In the genomic region with DNA sequence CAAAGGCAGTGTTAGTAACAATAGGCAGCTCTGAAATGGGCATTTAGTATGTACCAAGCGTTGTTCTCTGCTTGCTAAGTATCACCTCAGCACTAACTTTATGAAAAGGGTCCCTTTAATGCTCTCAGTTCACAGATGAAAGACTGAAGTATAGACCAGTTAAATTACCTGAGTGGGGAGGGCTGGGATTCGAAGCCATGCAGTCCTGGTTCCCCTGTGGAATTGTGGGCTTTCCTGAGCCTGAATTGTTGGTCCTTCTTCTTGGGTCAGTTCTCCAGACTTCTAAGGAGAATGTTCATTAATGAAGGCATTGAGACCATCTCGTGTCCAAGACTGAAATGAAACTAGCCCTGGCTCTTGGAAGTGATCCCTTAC, we compare ENCODE assay signal across 12 cellular contexts.
"Had no signal": no experiment of that assay in that cellular context is flagged by ENCODE, and none has a peak within 500 bp of the region (broad histone marks: within the 10 kb centered on the region; RNA-seq: fewer than 3 reads in every experiment).

No MANE protein-coding gene starts in this region.

- H3K4me3 ChIP-seq: left lung, right atrium auricular region, skin epidermis, transverse colon had no signal

- H3K27ac ChIP-seq: left lung, right atrium auricular region, skin epidermis, transverse colon had no signal

- H3K27me3 Mint-ChIP-seq: effector memory CD8-positive, alpha-beta T cell had no signal

- H3K9me3 Mint-ChIP-seq: activated CD4-positive, alpha-beta memory T cell treated with anti-CD3 and anti-CD28 coated beads, Interleukin-2, amount 10 ng/mL, durations not matched to agents 7 days and 5 days; activated T-cell treated with anti-CD3 and anti-CD28 coated beads, Interleukin-2, amount 50 U/mL, for 72 hours; effector memory CD8-positive, alpha-beta T cell; stimulated activated effector memory CD8-positive, alpha-beta T cell treated with anti-CD3 and anti-CD28 coated beads, Interleukin-12 subunit alpha, Interleukin-12 subunit beta, amount 100 ng/mL, for 72 hours had no signal

- DNase-seq: activated CD4-positive, alpha-beta memory T cell treated with anti-CD3 and anti-CD28 coated beads, Interleukin-2, amount 10 ng/mL, durations not matched to agents 7 days and 5 days; activated CD4-positive, alpha-beta T cell treated with anti-CD3 and anti-CD28 coated beads for 1 hour; activated naive CD4-positive, alpha-beta T cell; activated T-cell treated with anti-CD3 and anti-CD28 coated beads, Interleukin-2, amount 50 U/mL, for 72 hours; central memory CD4-positive, alpha-beta T cell; effector memory CD8-positive, alpha-beta T cell; islet precursor cell; transverse colon had no signal

- ATAC-seq: activated T-cell treated with anti-CD3 and anti-CD28 coated beads, Interleukin-2, amount 50 U/mL, for 72 hours; effector memory CD8-positive, alpha-beta T cell; stimulated activated effector memory CD8-positive, alpha-beta T cell treated with anti-CD3 and anti-CD28 coated beads, Interleukin-12 subunit alpha, Interleukin-12 subunit beta, amount 100 ng/mL, for 72 hours had no signal

- H3K4me3 Mint-ChIP-seq: activated CD4-positive, alpha-beta memory T cell treated with anti-CD3 and anti-CD28 coated beads, Interleukin-2, amount 10 ng/mL, durations not matched to agents 7 days and 5 days; activated T-cell treated with anti-CD3 and anti-CD28 coated beads, Interleukin-2, amount 50 U/mL, for 72 hours; effector memory CD8-positive, alpha-beta T cell; stimulated activated effector memory CD8-positive, alpha-beta T cell treated with anti-CD3 and anti-CD28 coated beads, Interleukin-12 subunit alpha, Interleukin-12 subunit beta, amount 100 ng/mL, for 72 hours had no signal

- H3K9me3 ChIP-seq: left lung, right atrium auricular region, transverse colon had no signal

- H3K27ac Mint-ChIP-seq: activated CD4-positive, alpha-beta memory T cell treated with anti-CD3 and anti-CD28 coated beads, Interleukin-2, amount 10 ng/mL, durations not matched to agents 7 days and 5 days; activated T-cell treated with anti-CD3 and anti-CD28 coated beads, Interleukin-2, amount 50 U/mL, for 72 hours; effector memory CD8-positive, alpha-beta T cell; stimulated activated effector memory CD8-positive, alpha-beta T cell treated with anti-CD3 and anti-CD28 coated beads, Interleukin-12 subunit alpha, Interleukin-12 subunit beta, amount 100 ng/mL, for 72 hours had no signal

- H3K36me3 ChIP-seq: left lung, right atrium auricular region, transverse colon had no signal
